In the genomic region with DNA sequence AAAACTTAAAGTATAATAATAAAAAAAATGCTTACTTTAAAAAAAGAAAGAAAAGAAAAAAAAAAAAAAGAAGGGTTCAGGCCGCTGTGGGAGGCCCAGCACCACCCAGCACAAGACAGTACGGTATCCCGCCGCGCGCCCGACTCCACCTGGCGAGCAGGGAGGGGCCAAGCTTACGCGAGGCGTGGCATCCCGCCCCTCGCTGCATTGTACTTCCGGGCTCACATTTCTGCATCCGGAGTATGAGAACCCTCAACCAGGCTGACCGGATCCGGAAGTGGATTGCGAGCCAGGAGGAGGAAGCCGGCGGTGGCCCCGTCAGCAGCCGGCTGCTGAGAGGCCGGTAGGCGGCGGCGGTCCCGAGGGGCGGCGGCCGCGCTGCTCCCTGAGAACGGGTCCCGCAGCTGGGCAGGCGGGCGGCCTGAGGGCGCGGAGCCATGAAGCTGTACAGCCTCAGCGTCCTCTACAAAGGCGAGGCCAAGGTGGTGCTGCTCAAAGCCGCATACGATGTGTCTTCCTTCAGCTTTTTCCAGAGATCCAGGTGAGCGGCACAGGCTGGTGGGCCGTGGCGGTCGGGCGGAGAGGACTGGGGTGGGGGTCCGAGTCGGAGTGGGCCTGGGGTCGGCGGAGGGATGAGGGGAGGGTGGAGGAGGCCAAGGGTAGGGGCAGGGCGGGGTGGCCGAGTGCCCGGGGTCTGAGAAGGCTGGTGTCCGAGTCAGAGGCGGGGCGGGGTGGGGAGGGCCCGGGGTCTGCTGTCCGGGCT, we compare ENCODE assay signal across 8 cellular contexts. TPM values are rescaled to one million over a fixed set of nuclear protein-coding genes. Genes with fewer than 3 reads are reported as not detected.
DNase-seq lines count a peak whose midpoint lies in the region; ATAC-seq and TF ChIP-seq lines count a peak whose summit lies in the region.

Gene YKT6 (plus strand): TSS at position 280 of the 763 bp plus-strand sequence. CDS start 158 bp downstream, at position 438.

- no peak for TF ChIP-seq POLR2A in lower leg skin (IDR thresholded peaks at IDR 0.05)

- H3K4me3 Mint-ChIP-seq in CD4-positive, alpha-beta memory T cell = peak within 1 kb of the TSS; percentile 77 to 90 (median 85)
- H3K4me3 Mint-ChIP-seq in activated CD4-positive, alpha-beta memory T cell treated with anti-CD3 and anti-CD28 coated beads for 36 hours = peak within 1 kb of the TSS; percentile 83

- no peaks in the 10 kb centered on the region for H3K9me3 ChIP-seq in CD4-positive, alpha-beta memory T cell (ENCODE audit: control insufficient read depth in 1 of 2, low read length in 2 of 2)

- peaks cover 25 to 40% (median 35%) of the 10 kb centered on the region in 4 donors for H3K4me1 Mint-ChIP-seq in CD4-positive, alpha-beta memory T cell
- peaks cover 28% of the 10 kb centered on the region for H3K4me1 Mint-ChIP-seq in activated CD4-positive, alpha-beta memory T cell treated with anti-CD3 and anti-CD28 coated beads for 36 hours (ENCODE audit: low read depth)

- POLR2A ChIA-PET in CD4-positive, alpha-beta memory T cell (lab: Charles Lee; ENCODE audit: partially characterized antibody) = interaction anchor here (0.7 to 1.8 kb wide), 9 partner anchors 78 to 547 kb away, joined by 3 to 13 read pairs (median 3); partner anchors contain the start of genes NUDCD3, OGDH, POLD2 and TMED4
- POLR2A ChIA-PET in activated CD4-positive, alpha-beta memory T cell treated with anti-CD3 and anti-CD28 coated beads for 36 hours (lab: Charles Lee) = interaction anchor here (1.0 kb wide), 1 partner anchor 181 kb away, joined by 3 read pairs; no protein-coding TSS in a partner anchor

- WGBS in lower leg skin, 2 donors = 0% methylated on average over 34 to 49 of the region's 58 CpGs

- H3K36me3 ChIP-seq in CD4-positive, alpha-beta memory T cell (ENCODE audit: insufficient read depth, low read length) = peaks cover 20% of the 10 kb centered on the region

- H3K4me1 ChIP-seq in CD4-positive, alpha-beta memory T cell (ENCODE audit: insufficient read depth, low read length) = peaks cover 17% of the 10 kb centered on the region

- H3K27ac ChIP-seq in CD4-positive, alpha-beta memory T cell (ENCODE audit: low read depth, low read length) = peak within 1 kb of the TSS; percentile 71

- peak within 1 kb of the TSS; percentile 12 to 84 for H3K4me3 ChIP-seq in CD4-positive, alpha-beta memory T cell (ENCODE audit: low read length in 2 of 2)
- peak within 1 kb of the TSS; percentile 97 for H3K4me3 ChIP-seq in lower leg skin (ENCODE audit: low read depth, poor library complexity, severe bottlenecking)

- TF ChIP-seq CTCF in lower leg skin (IDR thresholded peaks at IDR 0.05) = peak in 1 of 3 donors; percentile 29

- H3K27me3 Mint-ChIP-seq in CD4-positive, alpha-beta memory T cell = peaks cover 8 to 9% of the 10 kb centered on the region in 2 donors
- H3K27me3 Mint-ChIP-seq in activated CD4-positive, alpha-beta memory T cell treated with anti-CD3 and anti-CD28 coated beads for 36 hours = peaks cover 9% of the 10 kb centered on the region

- ATAC-seq in GM19438 (IDR thresholded peaks at IDR 0.05; ENCODE audit: low read depth, unreplicated experiment) = peak; percentile 99
- peak; percentile 75 for ATAC-seq in HG03575 (IDR thresholded peaks at IDR 0.05; ENCODE audit: extremely low read depth, insufficient number of reproducible peaks, low FRiP score, unreplicated experiment)

- peak; percentile 91 to 96 (median 93) for DNase-seq in CD4-positive, alpha-beta memory T cell
- DNase-seq in NCI-H82 (lab: John Stamatoyannopoulos, UW) = peak; percentile 99
- peak; percentile 97 for DNase-seq in activated CD4-positive, alpha-beta memory T cell treated with anti-CD3 and anti-CD28 coated beads for 36 hours
- DNase-seq in ecto neural progenitor cell (ENCODE audit: low spot score) = peak; percentile 91
- DNase-seq in lower leg skin (ENCODE audit: low spot score in 2 of 2) = peak; percentile 90 to 98
- DNase-seq in stimulated activated CD4-positive, alpha-beta T cell treated with anti-CD3 and anti-CD28 coated beads, Interleukin-4, amount 100 ng/mL, for 48 hours (ENCODE audit: low read depth in 2 of 2) = peak; percentile 91 to 95

- peaks cover 12 to 27% of the 10 kb centered on the region in 2 donors for H3K36me3 Mint-ChIP-seq in CD4-positive, alpha-beta memory T cell
- H3K36me3 Mint-ChIP-seq in activated CD4-positive, alpha-beta memory T cell treated with anti-CD3 and anti-CD28 coated beads for 36 hours = peaks cover 10% of the 10 kb centered on the region

- peak within 1 kb of the TSS; percentile 49 to 88 (median 70) for H3K27ac Mint-ChIP-seq in CD4-positive, alpha-beta memory T cell
- H3K27ac Mint-ChIP-seq in activated CD4-positive, alpha-beta memory T cell treated with anti-CD3 and anti-CD28 coated beads for 36 hours = peak within 1 kb of the TSS; percentile 23

- intact Hi-C loops in CD4-positive, alpha-beta memory T cell (cut with micrococcal nuclease) = loop anchor here (1.0 to 5.0 kb wide), 5 partner anchors 55 to 289 kb away; partner anchors contain the start of genes NUDCD3, POLD2 and POLM
- intact Hi-C loops in activated CD4-positive, alpha-beta memory T cell treated with anti-CD3 and anti-CD28 coated beads for 36 hours (cut with micrococcal nuclease) = loop anchor here (1.0 to 2.0 kb wide), 3 partner anchors 78 to 800 kb away; partner anchors contain the start of genes CCM2, POLD2 and POLM
- intact Hi-C loops in lower leg skin (cut with DNase I; ENCODE audit: low total_unique reads) = no loop called here

- CTCF ChIA-PET in CD4-positive, alpha-beta memory T cell (lab: Charles Lee; ENCODE audit: partially characterized antibody) = interaction anchor here (0.5 to 1.8 kb wide), 5 partner anchors 76 to 364 kb away, joined by 3 to 4 read pairs (median 4); partner anchors contain the start of gene NUDCD3
- CTCF ChIA-PET in activated CD4-positive, alpha-beta memory T cell treated with anti-CD3 and anti-CD28 coated beads for 36 hours (lab: Charles Lee) = interaction anchor here (0.6 to 2.0 kb wide), 11 partner anchors 14 to 406 kb away, joined by 3 to 6 read pairs (median 4); partner anchors contain the start of genes OGDH and POLD2

- no peaks in the 10 kb centered on the region for H3K27me3 ChIP-seq in CD4-positive, alpha-beta memory T cell (ENCODE audit: insufficient read depth, low read length)

- H3K9me3 Mint-ChIP-seq in CD4-positive, alpha-beta memory T cell = no peaks in the 10 kb centered on the region
- no peaks in the 10 kb centered on the region for H3K9me3 Mint-ChIP-seq in activated CD4-positive, alpha-beta memory T cell treated with anti-CD3 and anti-CD28 coated beads for 36 hours

RNA-seq across cellular contexts. Expression of gene YKT6, which starts in this region (rescaled TPM):
- total RNA-seq in CD4-positive, alpha-beta memory T cell = 10 to 100 TPM; 62.7 to 63.2 TPM
- 10 to 100 TPM; 41.6 to 42.5 TPM for polyA plus RNA-seq in CD4-positive, alpha-beta memory T cell
- 10 to 100 TPM; 57.0 to 60.4 TPM for total RNA-seq in activated CD4-positive, alpha-beta memory T cell treated with anti-CD3 and anti-CD28 coated beads for 36 hours
- 10 to 100 TPM; 38.5 to 51.3 (median 44.3) TPM for total RNA-seq in lower leg skin

Comparison
In these comparisons a context has a peak if more than half of its experiments do, and no peak if none do; other contexts are left out.
1. Peak in every context shown above with its lines: DNase-seq, ATAC-seq, H3K4me3 ChIP-seq and H3K27ac ChIP-seq.